29 cellular contexts compared by ENCODE assay signal in genomic region chr7:42922017-42922753, GRCh38.
"Had no signal": no experiment of that assay in that cellular context is flagged by ENCODE, and none has a peak within 500 bp of the region (broad histone marks: within the 10 kb centered on the region; RNA-seq: fewer than 3 reads in every experiment).

No MANE protein-coding gene starts in this region.

- H3K27ac ChIP-seq: adrenal gland, body of pancreas, breast epithelium, SJCRH30, SK-N-MC, WERI-Rb-1 had no signal

- H3K4me3 ChIP-seq: adrenal gland, body of pancreas, breast epithelium, SJCRH30, SK-N-MC had no signal

- H3K4me1 ChIP-seq: adrenal gland, body of pancreas, breast epithelium, SJCRH30 had no signal

- H3K27ac Mint-ChIP-seq: activated CD4-positive, alpha-beta T cell treated with anti-CD3 and anti-CD28 coated beads, Interleukin-2, amount 10 ng/mL, durations not matched to agents 24 days and 14 days; activated naive CD8-positive, alpha-beta T cell treated with anti-CD3 and anti-CD28 coated beads, Interleukin-2, amount 10 ng/mL, durations not matched to agents 7 days and 5 days; activated T-helper 2 cell treated with anti-CD3 and anti-CD28 coated beads, Interferon-gamma antibody, Interleukin-2, Interleukin-4, amounts not matched to agents 10 μg/mL and 5 μg/mL and 100 μg/mL, durations not matched to agents 14 hours and 24 hours and 36 hours had no signal

- H3K9me3 Mint-ChIP-seq: activated CD4-positive, alpha-beta T cell treated with anti-CD3 and anti-CD28 coated beads, Interleukin-2, amount 10 ng/mL, durations not matched to agents 24 days and 14 days; activated naive CD8-positive, alpha-beta T cell treated with anti-CD3 and anti-CD28 coated beads, Interleukin-2, amount 10 ng/mL, durations not matched to agents 7 days and 5 days; activated T-helper 2 cell treated with anti-CD3 and anti-CD28 coated beads, Interferon-gamma antibody, Interleukin-2, Interleukin-4, amounts not matched to agents 10 μg/mL and 5 μg/mL and 100 μg/mL, durations not matched to agents 14 hours and 24 hours and 36 hours had no signal

- H3K9me3 ChIP-seq: adrenal gland, body of pancreas, breast epithelium, SJCRH30 had no signal

- H3K4me3 Mint-ChIP-seq: activated CD4-positive, alpha-beta T cell treated with anti-CD3 and anti-CD28 coated beads, Interleukin-2, amount 10 ng/mL, durations not matched to agents 24 days and 14 days; activated CD8-positive, alpha-beta memory T cell treated with anti-CD3 and anti-CD28 coated beads, Interleukin-2, amount 10 ng/mL, durations not matched to agents 7 days and 5 days; activated naive CD8-positive, alpha-beta T cell treated with anti-CD3 and anti-CD28 coated beads, Interleukin-2, amount 10 ng/mL, durations not matched to agents 7 days and 5 days had no signal

- ATAC-seq: activated CD8-positive, alpha-beta memory T cell treated with anti-CD3 and anti-CD28 coated beads, Interleukin-2, amount 10 ng/mL, durations not matched to agents 7 days and 5 days; body of pancreas; Panc1 had no signal

- H3K27me3 ChIP-seq: adrenal gland, body of pancreas, breast epithelium, SJCRH30 had no signal

- DNase-seq: activated CD4-positive, alpha-beta T cell treated with anti-CD3 and anti-CD28 coated beads for 1 hour; activated CD4-positive, alpha-beta T cell treated with anti-CD3 and anti-CD28 coated beads, Interleukin-2, amount 10 ng/mL, durations not matched to agents 24 days and 14 days; activated CD4-positive, alpha-beta T cell treated with anti-CD3 and anti-CD28 coated beads, Interleukin-2, amount 50 U/mL, for 48 hours; activated CD4-positive, CD25-positive, alpha-beta regulatory T cell; activated CD8-positive, alpha-beta memory T cell treated with anti-CD3 and anti-CD28 coated beads for 24 hours; activated CD8-positive, alpha-beta memory T cell treated with anti-CD3 and anti-CD28 coated beads, Interleukin-2, amount 10 ng/mL, durations not matched to agents 7 days and 5 days; activated CD8-positive, alpha-beta memory T cell treated with anti-CD3 and anti-CD28 coated beads, Interleukin-2, amount 50 U/mL, for 48 hours; activated gamma-delta T cell; activated naive CD4-positive, alpha-beta T cell treated with Interleukin-2 at 50 U/mL for 16 hours; activated naive CD8-positive, alpha-beta T cell treated with anti-CD3 and anti-CD28 coated beads, Interleukin-2, amount 10 ng/mL, durations not matched to agents 7 days and 5 days; adrenal gland; body of pancreas; cerebellar nuclear complex; NCI-H1105; NCI-H1436; NCI-H1694; NCI-H1930; NCI-H2081 treated with DMSO at 0.1 percent for 48 hours; NCI-H226; NCI-H524 treated with DMSO at 0.1 percent for 48 hours; SHP77; SJCRH30; T1000; WERI-Rb-1 had no signal

- H3K27me3 Mint-ChIP-seq: activated CD4-positive, alpha-beta T cell treated with anti-CD3 and anti-CD28 coated beads, Interleukin-2, amount 10 ng/mL, durations not matched to agents 24 days and 14 days; activated CD8-positive, alpha-beta memory T cell treated with anti-CD3 and anti-CD28 coated beads, Interleukin-2, amount 10 ng/mL, durations not matched to agents 7 days and 5 days; activated naive CD8-positive, alpha-beta T cell treated with anti-CD3 and anti-CD28 coated beads, Interleukin-2, amount 10 ng/mL, durations not matched to agents 7 days and 5 days had no signal

- FAIRE-seq: astrocyte had no signal
